Comparison of ENCODE assay signal across 14 cellular contexts in the genomic region with DNA sequence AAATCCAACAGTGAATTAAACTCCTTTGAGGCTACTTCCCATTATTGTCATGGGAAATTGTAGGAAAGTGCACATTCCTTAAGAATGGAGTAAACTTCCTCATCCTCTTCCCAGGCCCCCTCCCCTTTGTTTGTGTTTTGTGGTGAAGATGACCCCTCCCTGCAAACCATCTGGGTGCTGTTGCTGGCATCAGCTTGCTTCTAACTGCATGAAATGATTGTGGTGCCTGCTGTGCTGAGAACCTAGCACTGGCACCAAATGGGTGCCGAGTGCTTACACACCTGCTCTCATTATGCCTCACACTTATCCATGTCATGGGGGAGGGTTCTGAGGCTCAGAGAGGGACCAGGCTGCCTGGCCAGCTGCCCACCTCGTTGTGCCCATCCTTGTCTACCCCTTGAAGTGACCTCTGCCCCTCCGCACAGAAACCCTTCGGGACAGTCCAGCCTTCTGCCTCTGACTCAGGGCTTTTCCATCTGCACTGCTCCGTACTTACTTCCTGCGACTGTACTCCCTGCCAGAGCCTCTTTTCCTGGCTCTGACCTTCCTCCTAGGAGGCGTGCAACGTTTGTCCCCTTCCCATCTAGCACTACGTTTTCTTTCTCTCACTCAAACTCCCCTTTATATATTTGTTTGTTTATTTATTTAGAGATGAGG. TPM values are rescaled to one million over a fixed set of nuclear protein-coding genes. Genes with fewer than 3 reads are reported as not detected.
A peak's percentile ranks its signal among the peaks of the same experiment; 100 is the strongest.
DNase-seq lines count a peak whose midpoint lies in the region; ATAC-seq and TF ChIP-seq lines count a peak whose summit lies in the region.
"Had no signal": no experiment of that assay in that cellular context is flagged by ENCODE, and none has a peak within 500 bp of the region (broad histone marks: within the 10 kb centered on the region; RNA-seq: fewer than 3 reads in every experiment).

No MANE protein-coding gene starts in this region.

- no peak overlapping the region for H2AFZ ChIP-seq in GM23338

- H3K36me3 Mint-ChIP-seq in activated T-helper 17 cell treated with anti-CD3 and anti-CD28 coated beads, Interleukin-2, amount 50 U/mL, for 72 hours (ENCODE audit: low read depth) = peaks cover 60% of the 10 kb centered on the region
- peaks cover 7% of the 10 kb centered on the region; the same call in 2 of the 3 replicates for H3K36me3 Mint-ChIP-seq in GM23338 (ENCODE audit: low read depth)

- intact Hi-C loops in aorta (cut with DNase I) = no loop called here

- no peaks in the 10 kb centered on the region for H3K79me2 ChIP-seq in GM23338 (replicated peaks; ENCODE audit: insufficient read depth)

- H3K27ac Mint-ChIP-seq in activated T-helper 17 cell treated with anti-CD3 and anti-CD28 coated beads, Interleukin-2, amount 50 U/mL, for 72 hours = peak overlapping the region; percentile 36
- no peak overlapping the region for H3K27ac Mint-ChIP-seq in GM23338
- H3K27ac Mint-ChIP-seq: activated naive CD8-positive, alpha-beta T cell treated with anti-CD3 and anti-CD28 coated beads, Interleukin-2, amount 10 ng/mL, durations not matched to agents 7 days and 5 days had no signal

- no peak for ATAC-seq in activated T-helper 17 cell treated with anti-CD3 and anti-CD28 coated beads, Interleukin-2, amount 50 U/mL, for 72 hours (replicated peaks)
- ATAC-seq in HG03280 (IDR thresholded peaks at IDR 0.05; ENCODE audit: unreplicated experiment) (no peak), GM23338 (no peak), aorta (ENCODE audit: low FRiP score) (no peak)

- H3K4me3 ChIP-seq in GM23338 (no peak overlapping the region), aorta (ENCODE audit: low read length in 2 of 2) (no peak overlapping the region)
- H3K4me3 ChIP-seq: smooth muscle cell had no signal

- no peaks in the 10 kb centered on the region for H3K9me3 Mint-ChIP-seq in activated T-helper 17 cell treated with anti-CD3 and anti-CD28 coated beads, Interleukin-2, amount 50 U/mL, for 72 hours
- H3K9me3 Mint-ChIP-seq in GM23338 = no peaks in the 10 kb centered on the region
- H3K9me3 Mint-ChIP-seq: activated naive CD8-positive, alpha-beta T cell treated with anti-CD3 and anti-CD28 coated beads, Interleukin-2, amount 10 ng/mL, durations not matched to agents 7 days and 5 days had no signal

- H3K4me2 ChIP-seq in GM23338 = no peak overlapping the region
- H3K4me2 ChIP-seq: smooth muscle cell had no signal

- H3K9me2 ChIP-seq in GM23338 (ENCODE audit: insufficient read depth) = no peaks in the 10 kb centered on the region

- H3K4me3 Mint-ChIP-seq in activated T-helper 17 cell treated with anti-CD3 and anti-CD28 coated beads, Interleukin-2, amount 50 U/mL, for 72 hours = no peak overlapping the region
- H3K4me3 Mint-ChIP-seq in GM23338 = no peak overlapping the region
- H3K4me3 Mint-ChIP-seq: activated naive CD8-positive, alpha-beta T cell treated with anti-CD3 and anti-CD28 coated beads, Interleukin-2, amount 10 ng/mL, durations not matched to agents 7 days and 5 days had no signal

- H3K27me3 ChIP-seq in GM23338 (ENCODE audit: insufficient read depth) = peaks cover 15% of the 10 kb centered on the region
- no peaks in the 10 kb centered on the region for H3K27me3 ChIP-seq in aorta (ENCODE audit: control insufficient read depth in 1 of 2, insufficient read depth in 2 of 2, low read length in 1 of 2)

- H3K27me3 Mint-ChIP-seq in activated T-helper 17 cell treated with anti-CD3 and anti-CD28 coated beads, Interleukin-2, amount 50 U/mL, for 72 hours = no peaks in the 10 kb centered on the region
- H3K27me3 Mint-ChIP-seq in GM23338 (ENCODE audit: insufficient read depth, low read depth, poor library complexity) = peaks cover 12% of the 10 kb centered on the region
- H3K27me3 Mint-ChIP-seq: activated naive CD8-positive, alpha-beta T cell treated with anti-CD3 and anti-CD28 coated beads, Interleukin-2, amount 10 ng/mL, durations not matched to agents 7 days and 5 days had no signal

- no peaks in the 10 kb centered on the region for H3F3A ChIP-seq in GM23338 (replicated peaks; ENCODE audit: low read depth)

- H3K36me3 ChIP-seq in GM23338 (ENCODE audit: insufficient read depth) (no peaks in the 10 kb centered on the region), aorta (ENCODE audit: control insufficient read depth in 1 of 2, insufficient read depth in 2 of 2, low read length in 1 of 2) (peaks cover 3 to 6% of the 10 kb centered on the region in 2 donors)

- H3K4me1 ChIP-seq in GM23338 (ENCODE audit: insufficient read depth) = peaks cover 4% of the 10 kb centered on the region; the same call in 1 of the 2 replicates
- no peaks in the 10 kb centered on the region for H3K4me1 ChIP-seq in aorta (ENCODE audit: control insufficient read depth in 1 of 2, insufficient read depth in 2 of 2, low read length in 2 of 2)

- 69 to 80% methylated on average over 9 of the region's 9 CpGs for WGBS in aorta, 2 donors

- peak; percentile 55 for DNase-seq in COR-L47 (lab: John Stamatoyannopoulos, UW)
- DNase-seq in NCI-H146 (lab: John Stamatoyannopoulos, UW) = peak; percentile 51
- DNase-seq in myocyte (ENCODE audit: low read depth) = peak; percentile 21
- no peak for DNase-seq in stimulated activated CD4-positive, alpha-beta T cell treated with anti-CD3 and anti-CD28 coated beads, Interleukin-4, amount 100 ng/mL, for 1 hour
- DNase-seq in GM23338 (ENCODE audit: low spot score) = no peak
- DNase-seq in aorta = no peak
- DNase-seq: activated naive CD8-positive, alpha-beta T cell treated with anti-CD3 and anti-CD28 coated beads, Interleukin-2, amount 10 ng/mL, durations not matched to agents 7 days and 5 days; DMS 273 treated with DMSO at 0.1 percent for 48 hours; NCI-H526 treated with DMSO at 0.1 percent for 48 hours; SIG-M5 had no signal

- H3K9me3 ChIP-seq in aorta (ENCODE audit: control insufficient read depth, low read length) = no peaks in the 10 kb centered on the region

- no peak for TF ChIP-seq CTCF in GM23338 (conservative IDR thresholded peaks at IDR 0.05; ENCODE audit: low read depth in 2 of 2)

- no peaks in the 10 kb centered on the region for H4K20me1 ChIP-seq in GM23338 (replicated peaks; ENCODE audit: insufficient read depth)

- H3K4me1 Mint-ChIP-seq in activated T-helper 17 cell treated with anti-CD3 and anti-CD28 coated beads, Interleukin-2, amount 50 U/mL, for 72 hours = peaks cover 12% of the 10 kb centered on the region
- H3K4me1 Mint-ChIP-seq in GM23338 = peaks cover 12% of the 10 kb centered on the region

- H3K27ac ChIP-seq in GM23338 (ENCODE audit: low read depth) = no peak overlapping the region
- H3K27ac ChIP-seq in aorta (ENCODE audit: low read depth in 1 of 2, low read length in 2 of 2) = no peak overlapping the region
- H3K27ac ChIP-seq: HL-60 had no signal

TF ChIP-seq in GM23338, 12 proteins besides CTCF, POLR2A, EP300 and RAD21 (continues in another document):
- TF ChIP-seq NANOG (IDR thresholded peaks at IDR 0.05; ENCODE audit: borderline replicate concordance) = no peak
- no peak for TF ChIP-seq CREB1 (CRISPR knock-in tag; IDR thresholded peaks at IDR 0.05; ENCODE audit: low read depth)
- TF ChIP-seq, protein P1, sequence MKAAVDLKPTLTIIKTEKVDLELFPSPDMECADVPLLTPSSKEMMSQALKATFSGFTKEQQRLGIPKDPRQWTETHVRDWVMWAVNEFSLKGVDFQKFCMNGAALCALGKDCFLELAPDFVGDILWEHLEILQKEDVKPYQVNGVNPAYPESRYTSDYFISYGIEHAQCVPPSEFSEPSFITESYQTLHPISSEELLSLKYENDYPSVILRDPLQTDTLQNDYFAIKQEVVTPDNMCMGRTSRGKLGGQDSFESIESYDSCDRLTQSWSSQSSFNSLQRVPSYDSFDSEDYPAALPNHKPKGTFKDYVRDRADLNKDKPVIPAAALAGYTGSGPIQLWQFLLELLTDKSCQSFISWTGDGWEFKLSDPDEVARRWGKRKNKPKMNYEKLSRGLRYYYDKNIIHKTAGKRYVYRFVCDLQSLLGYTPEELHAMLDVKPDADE (IDR thresholded peaks at IDR 0.05) = no peak

RNA-seq across cellular contexts. Expression of a gene that starts 30.6 kb away (rescaled TPM):
- 10 to 100 TPM; 42.8 to 73.0 TPM for total RNA-seq in activated T-helper 17 cell treated with anti-CD3 and anti-CD28 coated beads, Interleukin-2, amount 50 U/mL, for 72 hours
- total RNA-seq in myocyte = 199 and 234 TPM in 2 replicates
- polyA plus RNA-seq in myocyte (2012) = 267 TPM
- total RNA-seq in GM23338 (2014; rRNA removed; shearing (Covaris generic)) = 17.5 and 17.8 TPM in 2 replicates
- polyA plus RNA-seq in GM23338 (2016; fragmentation: Nextera tagmentation; extraction: Ambion mirVana) = 8.4 and 8.8 TPM in 2 replicates
- total RNA-seq in aorta = 100 to 1,000 TPM; 208 to 213 TPM
- polyA plus RNA-seq in aorta = 100 to 1,000 TPM in 1 of 2 donors, 10 to 100 TPM in 1; 99.8 to 190 TPM

Comparison
In these comparisons a context has a peak if more than half of its experiments do, and no peak if none do; other contexts are left out.
1. DNase-seq: peak in COR-L47 (single experiment), NCI-H146 (single experiment) and myocyte (single experiment); none in stimulated activated CD4-positive, alpha-beta T cell treated with anti-CD3 and anti-CD28 coated beads, Interleukin-4, amount 100 ng/mL, for 1 hour (single experiment), GM23338 (single experiment) and aorta (0 of 2).